9 cellular contexts compared by ENCODE assay signal in the genomic region with DNA sequence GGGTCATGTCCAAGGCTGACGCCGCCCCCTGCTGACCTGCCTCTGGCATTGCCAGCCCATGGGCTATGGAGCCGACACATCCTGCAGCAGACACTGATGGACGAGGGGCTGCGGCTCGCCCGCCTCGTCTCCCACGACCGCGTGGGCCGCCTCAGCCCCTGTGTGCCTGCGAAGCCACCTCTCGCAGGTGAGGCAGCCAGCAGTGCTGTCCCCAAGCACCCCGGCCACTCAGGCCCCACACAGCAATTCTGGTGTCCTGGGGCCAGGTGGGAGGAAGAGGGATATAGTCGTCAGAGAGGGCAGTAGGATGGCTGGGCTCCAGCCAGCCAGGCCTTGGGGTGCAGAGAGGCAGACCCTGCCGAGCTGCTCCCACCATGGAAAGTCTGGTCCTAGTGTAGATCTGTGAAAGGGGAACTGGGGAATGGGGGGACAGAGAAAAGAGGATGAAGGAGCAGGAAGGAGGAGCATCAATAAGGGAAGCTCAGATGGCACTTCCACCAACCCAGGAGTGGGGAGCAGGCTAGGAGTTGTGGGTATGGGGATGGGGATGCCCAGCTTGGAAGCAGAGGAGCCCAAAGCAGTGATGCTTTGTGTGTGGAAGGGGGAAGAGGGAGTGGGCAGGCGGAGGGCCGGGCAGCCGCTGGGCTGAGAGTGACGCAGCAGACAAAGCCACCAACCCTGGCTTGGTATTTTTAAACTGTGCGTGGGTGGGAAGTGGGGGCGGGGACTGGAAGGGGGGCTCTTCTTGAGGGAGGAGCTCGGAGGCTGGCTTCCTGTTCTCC. TPM values are rescaled to one million over a fixed set of nuclear protein-coding genes. Genes with fewer than 3 reads are reported as not detected.
DNase-seq lines count a peak whose midpoint lies in the region; ATAC-seq, FAIRE-seq and TF ChIP-seq lines count a peak whose summit lies in the region.
"Had no signal": no experiment of that assay in that cellular context is flagged by ENCODE, and none has a peak within 500 bp of the region (broad histone marks: within the 10 kb centered on the region; RNA-seq: fewer than 3 reads in every experiment).

No MANE protein-coding gene starts in this region.

- no peak for FAIRE-seq in astrocyte (lab: Jason Lieb, UNC)

- H3K27me3 ChIP-seq in astrocyte (ENCODE audit: insufficient read depth, low read length) (no peaks in the 10 kb centered on the region), iPS-15b (ENCODE audit: control insufficient read depth, insufficient read depth, low read length) (no peaks in the 10 kb centered on the region), spleen (replicated peaks in 1 of 7) (no peaks in the 10 kb centered on the region)

- H3K9me3 ChIP-seq in astrocyte (ENCODE audit: insufficient read depth, low read depth, low read length) (no peaks in the 10 kb centered on the region), iPS-15b (ENCODE audit: control insufficient read depth, insufficient read depth, low read length) (no peaks in the 10 kb centered on the region), spleen (no peaks in the 10 kb centered on the region)

- no peak overlapping the region for H3K27ac Mint-ChIP-seq in astrocyte (ENCODE audit: unreplicated experiment)

- peak overlapping the region; percentile 85 for H3K4me2 ChIP-seq in astrocyte (ENCODE audit: low read length)

- peak overlapping the region; percentile 79 for H3K4me3 Mint-ChIP-seq in astrocyte (ENCODE audit: unreplicated experiment)

- H3K4me1 ChIP-seq in astrocyte (ENCODE audit: insufficient read depth, low read length) (peaks cover 48% of the 10 kb centered on the region), iPS-15b (ENCODE audit: control insufficient read depth, insufficient read depth, low read length) (peaks cover 13% of the 10 kb centered on the region), spleen (peaks cover 16 to 81% (median 49%) of the 10 kb centered on the region in 6 donors)

- DNase-seq in HCEC 1CT (peak; percentile 86), T follicular helper cell (ENCODE audit: low read depth) (peak; percentile 47), astrocyte (ENCODE audit: low read depth) (peak; percentile 77), spleen (peak; percentile 89)

- H4K20me1 ChIP-seq in astrocyte (ENCODE audit: insufficient read depth, low read length): peaks cover 59% of the 10 kb centered on the region

- no peaks in the 10 kb centered on the region for H3K9me3 Mint-ChIP-seq in astrocyte (ENCODE audit: unreplicated experiment)

- no peak overlapping the region for H2AFZ ChIP-seq in astrocyte (ENCODE audit: low read depth, low read length)

- no peaks in the 10 kb centered on the region for H3K27me3 Mint-ChIP-seq in astrocyte (ENCODE audit: low read depth, unreplicated experiment)

- WGBS in spleen, 5 donors: 37 to 56% (median 43%) methylated on average over 22 to 24 of the region's 24 CpGs

- peaks cover 45% of the 10 kb centered on the region for H3K4me1 Mint-ChIP-seq in astrocyte (ENCODE audit: low read depth, unreplicated experiment)

- H3K36me3 Mint-ChIP-seq in astrocyte (ENCODE audit: low read depth, unreplicated experiment): peaks cover 20% of the 10 kb centered on the region

- intact Hi-C loops in spleen (cut with DNase I; ENCODE audit: low total_unique reads): no loop called here

- no peak overlapping the region for H3K27ac ChIP-seq in C4-2B
- H3K27ac ChIP-seq in astrocyte (ENCODE audit: low read depth, low read length): peak overlapping the region; percentile 76
- peak overlapping the region; percentile 44 to 97 (median 75) for H3K27ac ChIP-seq in spleen

- TF ChIP-seq CTCF in C4-2B (conservative IDR thresholded peaks at IDR 0.05) (peak; percentile 75; the same call in 1 of the 2 replicates), astrocyte (IDR thresholded peaks at IDR 0.05; ENCODE audit: insufficient read depth, low read depth, low read length) (peak; percentile 23), spleen (IDR thresholded peaks at IDR 0.05 in 8 of 11, conservative IDR thresholded peaks at IDR 0.05 in 3 of 11) (peak in 10 of 11 experiments; percentile 40 to 79 (median 61))

- ATAC-seq in HG03097 (IDR thresholded peaks at IDR 0.05; ENCODE audit: low FRiP score, unreplicated experiment): no peak
- no peak for ATAC-seq in GM21619 (IDR thresholded peaks at IDR 0.05; ENCODE audit: unreplicated experiment)

- H3K9ac ChIP-seq in astrocyte (ENCODE audit: low read length) (peak overlapping the region; percentile 77), iPS-15b (ENCODE audit: low read depth, low read length) (peak overlapping the region; percentile 12)

- H3K4me3 ChIP-seq in astrocyte (ENCODE audit: insufficient read depth, low read depth, low read length) (no peak overlapping the region), iPS-15b (ENCODE audit: low read depth, low read length) (no peak overlapping the region), spleen (peak overlapping the region in 2 of 8 donors; percentile 18 to 51)

- H3K36me3 ChIP-seq in astrocyte (ENCODE audit: insufficient read depth, low read length) (peaks cover 28% of the 10 kb centered on the region), iPS-15b (ENCODE audit: control insufficient read depth, insufficient read depth, low read length) (peaks cover 42% of the 10 kb centered on the region), spleen (peaks cover 0 to 73% (median 58%) of the 10 kb centered on the region in 6 donors)

- no peak for TF ChIP-seq POLR2A in spleen (IDR thresholded peaks at IDR 0.05)

- H3K79me2 ChIP-seq in astrocyte (ENCODE audit: insufficient read depth, low read length): peaks cover 54% of the 10 kb centered on the region

RNA-seq across cellular contexts. Expression of gene NAB2, which starts 4.7 kb away (rescaled TPM):
- total RNA-seq in astrocyte: 36.6 and 37.8 TPM in 2 replicates
- total RNA-seq in spleen: 10 to 100 TPM; 14.8 to 25.0 (median 18.2) TPM
- polyA plus RNA-seq in spleen: 10 to 100 TPM in 2 of 3 donors, 1 to 10 TPM in 1; 9.0 to 19.1 (median 13.2) TPM

RNA-seq across cellular contexts. Expression of gene NEMP1, which starts 15.0 kb away (rescaled TPM):
- 9.4 and 10.6 TPM in 2 replicates for total RNA-seq in astrocyte
- total RNA-seq in spleen: 10 to 100 TPM; 13.3 to 17.1 (median 15.3) TPM
- polyA plus RNA-seq in spleen: 1 to 10 TPM; 4.5 to 5.1 (median 4.7) TPM

RNA-seq across cellular contexts. Expression of gene STAT6, which starts 17.6 kb away (rescaled TPM):
- 33.8 and 36.2 TPM in 2 replicates for total RNA-seq in astrocyte
- 100 to 1,000 TPM; 196 to 336 (median 280) TPM for total RNA-seq in spleen
- 100 to 1,000 TPM; 140 to 312 (median 241) TPM for polyA plus RNA-seq in spleen

RNA-seq across cellular contexts. Expression of gene LRP1, which starts 34.7 kb away (rescaled TPM):
- total RNA-seq in astrocyte: 369 and 397 TPM in 2 replicates
- total RNA-seq in spleen: 100 to 1,000 TPM; 103 to 216 (median 181) TPM
- polyA plus RNA-seq in spleen: 10 to 100 TPM in 2 of 3 donors, 1 to 10 TPM in 1; 8.9 to 24.0 (median 13.0) TPM

RNA-seq across cellular contexts. Expression of gene MYO1A, which starts 43.7 kb away (rescaled TPM):
- total RNA-seq in astrocyte (0.34 TPM in 1 of 2 replicates, not detected in the other), spleen (1 to 10 TPM in 1 of 7 donors, under 1 TPM in 5, not detected in 1; 0.14 to 1.4 (median 0.48) TPM)
- under 1 TPM; 0.12 to 0.22 (median 0.20) TPM for polyA plus RNA-seq in spleen
- total RNA-seq: RPMI7951 had no signal

Comparison
In these comparisons a context has a peak if more than half of its experiments do, and no peak if none do; other contexts are left out.
1. CTCF ChIP-seq: peak in every context shown above with its lines; median percentile 75 in C4-2B; 61 in spleen; 23 in astrocyte.